ENCODE assay signal across 8 cellular contexts in genomic region chr7:98106647-98107312, GRCh38. TPM values are rescaled to one million over a fixed set of nuclear protein-coding genes. Genes with fewer than 3 reads are reported as not detected.
DNase-seq lines count a peak whose midpoint lies in the region; ATAC-seq and TF ChIP-seq lines count a peak whose summit lies in the region.

Gene LMTK2, plus strand, starts transcription at chr7:98106862. Its CDS starts 316 bp downstream, at chr7:98107178.

- ATAC-seq in HG02678 (IDR thresholded peaks at IDR 0.05; ENCODE audit: unreplicated experiment) (peak; percentile 100), upper lobe of left lung (ENCODE audit: low FRiP score in 2 of 2) (peak; percentile 100)
- peak; percentile 99 for ATAC-seq in activated naive CD8-positive, alpha-beta T cell treated with anti-CD3 and anti-CD28 coated beads, Interleukin-2, amount 50 U/mL, for 24 hours

- 0 to 1% methylated on average over 38 to 43 of the region's 75 CpGs for WGBS in upper lobe of left lung, 2 donors

- H3K36me3 ChIP-seq in cardiac muscle cell (no peaks in the 10 kb centered on the region), upper lobe of left lung (no peaks in the 10 kb centered on the region)

- TF ChIP-seq POLR2A in upper lobe of left lung (IDR thresholded peaks at IDR 0.05), result peak in 3 of 4 donors; percentile 88 to 97 (median 95)

- peak; percentile 86 for DNase-seq in NCI-H128 (lab: John Stamatoyannopoulos, UW; ENCODE audit: unreplicated experiment)
- DNase-seq in SW480 (ENCODE audit: low spot score), result peak; percentile 94
- peak; percentile 98 for DNase-seq in activated naive CD8-positive, alpha-beta T cell treated with anti-CD3 and anti-CD28 coated beads, Interleukin-2, amount 50 U/mL, for 24 hours
- peak; percentile 95 to 97 for DNase-seq in cardiac muscle cell (ENCODE audit: low read depth in 1 of 2, low spot score in 1 of 2)
- peak; percentile 90 for DNase-seq in pons (ENCODE audit: low spot score)
- DNase-seq in upper lobe of left lung, result peak; percentile 94 to 99

- H3K36me3 Mint-ChIP-seq in activated naive CD8-positive, alpha-beta T cell treated with anti-CD3 and anti-CD28 coated beads, Interleukin-2, amount 50 U/mL, for 24 hours (ENCODE audit: low read depth), result no peaks in the 10 kb centered on the region

- H3K27me3 Mint-ChIP-seq in activated naive CD8-positive, alpha-beta T cell treated with anti-CD3 and anti-CD28 coated beads, Interleukin-2, amount 50 U/mL, for 24 hours, result peaks cover 11% of the 10 kb centered on the region

- H3K9me3 ChIP-seq in cardiac muscle cell (ENCODE audit: low read depth) (no peaks in the 10 kb centered on the region), upper lobe of left lung (peaks cover 0 to 10% (median 5%) of the 10 kb centered on the region in 4 donors)

- peaks cover 21% of the 10 kb centered on the region for H3K4me1 Mint-ChIP-seq in activated naive CD8-positive, alpha-beta T cell treated with anti-CD3 and anti-CD28 coated beads, Interleukin-2, amount 50 U/mL, for 24 hours

- H3K27ac ChIP-seq in cardiac muscle cell, result peak within 1 kb of the TSS; percentile 95
- peak within 1 kb of the TSS; percentile 89 to 95 (median 90) for H3K27ac ChIP-seq in upper lobe of left lung

- peak within 1 kb of the TSS; percentile 95 for H3K4me3 Mint-ChIP-seq in activated naive CD8-positive, alpha-beta T cell treated with anti-CD3 and anti-CD28 coated beads, Interleukin-2, amount 50 U/mL, for 24 hours

- H3K4me1 ChIP-seq in cardiac muscle cell (ENCODE audit: low read depth) (peaks cover 26% of the 10 kb centered on the region), upper lobe of left lung (peaks cover 13 to 37% (median 31%) of the 10 kb centered on the region in 4 donors)

- no peak for TF ChIP-seq EP300 in upper lobe of left lung (IDR thresholded peaks at IDR 0.05)

- H3K4me3 ChIP-seq in cardiac muscle cell (peak within 1 kb of the TSS; percentile 76), upper lobe of left lung (peak within 1 kb of the TSS; percentile 81 to 97 (median 96))

- TF ChIP-seq CTCF in GM12873 (IDR thresholded peaks at IDR 0.05; ENCODE audit: insufficient read depth, low read depth, low read length, missing control alignments) (peak; percentile 79), cardiac muscle cell (IDR thresholded peaks at IDR 0.05; ENCODE audit: low read depth, low read length) (peak; percentile 92), upper lobe of left lung (IDR thresholded peaks at IDR 0.05) (peak; percentile 88 to 98 (median 96))

- H3K27me3 ChIP-seq in cardiac muscle cell (no peaks in the 10 kb centered on the region), upper lobe of left lung (no peaks in the 10 kb centered on the region)

- H3K27ac Mint-ChIP-seq in activated naive CD8-positive, alpha-beta T cell treated with anti-CD3 and anti-CD28 coated beads, Interleukin-2, amount 50 U/mL, for 24 hours, result peak within 1 kb of the TSS; percentile 86

- peaks cover 5% of the 10 kb centered on the region for H3K9me3 Mint-ChIP-seq in activated naive CD8-positive, alpha-beta T cell treated with anti-CD3 and anti-CD28 coated beads, Interleukin-2, amount 50 U/mL, for 24 hours

RNA-seq across cellular contexts. Expression of gene LMTK2, which starts in this region (rescaled TPM):
- total RNA-seq in cardiac muscle cell (19.2 and 23.8 TPM in 2 replicates), upper lobe of left lung (10 to 100 TPM; 27.6 to 65.8 (median 37.5) TPM)
- 6.7 and 9.4 TPM in 2 replicates for polyA plus RNA-seq in cardiac muscle cell

Comparison
In these comparisons a context has a peak if more than half of its experiments do, and no peak if none do; other contexts are left out.
1. Peak in every context shown above with its lines: DNase-seq, ATAC-seq, H3K4me3 ChIP-seq and H3K27ac ChIP-seq.